In the genomic region with DNA sequence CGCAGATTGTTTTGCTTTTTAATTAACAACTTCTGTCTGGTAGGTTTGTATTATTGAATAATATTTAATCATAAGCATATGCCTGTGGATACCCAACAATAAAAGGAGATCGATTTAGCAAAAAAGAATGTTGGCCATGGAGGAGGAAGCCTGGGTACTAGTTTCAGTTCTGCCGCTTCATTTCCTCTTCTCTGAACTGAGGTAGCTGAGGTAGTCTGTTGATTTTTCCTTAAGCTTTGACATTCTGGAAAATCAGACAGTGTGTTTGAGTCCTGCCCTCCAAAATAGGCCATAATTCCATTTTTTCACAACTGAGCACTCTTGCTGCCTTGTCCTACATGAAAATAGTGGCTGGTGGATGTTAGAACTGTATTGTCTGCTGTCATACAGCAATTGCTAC, we compare ENCODE assay signal across 16 cellular contexts.
"Had no signal": no experiment of that assay in that cellular context is flagged by ENCODE, and none has a peak within 500 bp of the region (broad histone marks: within the 10 kb centered on the region; RNA-seq: fewer than 3 reads in every experiment).

No MANE protein-coding gene starts in this region.

- H3K27me3 ChIP-seq: brain microvascular endothelial cell, gastroesophageal sphincter, left lung, tibial artery, vagina had no signal

- DNase-seq: activated B cell treated with CpG ODN at 0.5 μM for 24 hours; activated CD4-positive, alpha-beta T cell treated with anti-CD3 and anti-CD28 coated beads, Interleukin-2, amount 10 ng/mL, durations not matched to agents 7 days and 5 days; anterior cingulate cortex; brain microvascular endothelial cell; cortex of kidney; endodermal cell; kidney; left lung; mammary epithelial cell; naive thymus-derived CD4-positive, alpha-beta T cell; T-helper 17 cell; tibial artery had no signal

- H3K79me2 ChIP-seq: parathyroid adenoma had no signal

- ATAC-seq: gastroesophageal sphincter; left lung; naive thymus-derived CD4-positive, alpha-beta T cell; stimulated activated effector memory CD8-positive, alpha-beta T cell treated with anti-CD3 and anti-CD28 coated beads, Interleukin-12 subunit alpha, Interleukin-12 subunit beta, amount 100 ng/mL, for 72 hours; T-helper 17 cell had no signal

- H3K9me3 ChIP-seq: gastroesophageal sphincter, left lung, tibial artery, vagina had no signal

- H3K4me3 ChIP-seq: gastroesophageal sphincter, left lung, tibial artery, vagina had no signal

- FAIRE-seq: kidney had no signal

- H3K9ac ChIP-seq: parathyroid adenoma had no signal

- H2AFZ ChIP-seq: parathyroid adenoma had no signal

- H3K4me1 ChIP-seq: parathyroid adenoma, vagina had no signal

- H3K36me3 ChIP-seq: brain microvascular endothelial cell had no signal

- H3K27ac ChIP-seq: brain microvascular endothelial cell, gastroesophageal sphincter, left lung, parathyroid adenoma, tibial artery, vagina had no signal
